In genomic region chr10:117084421-117085246, GRCh38 we compare ENCODE assay signal across 14 cellular contexts. TPM values are rescaled to one million over a fixed set of nuclear protein-coding genes. Genes with fewer than 3 reads are reported as not detected.
DNase-seq lines count a peak whose midpoint lies in the region; TF ChIP-seq lines count a peak whose summit lies in the region.
"Not testable (repeated sequence)": the region's sequence is repeated elsewhere in the genome, so short reads cannot be mapped to it uniquely, and the experiment has no call there.
"Had no signal": no experiment of that assay in that cellular context is flagged by ENCODE, and none has a peak within 500 bp of the region (broad histone marks: within the 10 kb centered on the region; RNA-seq: fewer than 3 reads in every experiment).

No MANE protein-coding gene starts in this region.

- H2AFZ ChIP-seq in hepatocyte = not testable (repeated sequence)

- not testable (repeated sequence) for TF ChIP-seq CTCF in hepatocyte (IDR thresholded peaks at IDR 0.05; ENCODE audit: poor library complexity); nephron progenitor cell (IDR thresholded peaks at IDR 0.05); type B pancreatic cell (conservative IDR thresholded peaks at IDR 0.05)

- not testable (repeated sequence) for DNase-seq in H7; hepatocyte (ENCODE audit: low spot score); type B pancreatic cell (ENCODE audit: extremely low spot score, unreplicated experiment)
- peak; percentile 1 for DNase-seq in NCI-H2171 treated with DMSO at 0.1 percent for 48 hours (lab: John Stamatoyannopoulos, UW)
- peak; percentile 2 to 7 for DNase-seq in SHP77 (lab: John Stamatoyannopoulos, UW)
- DNase-seq in nephron progenitor cell = peak; percentile 27

- not testable (repeated sequence) for H3K27me3 ChIP-seq in H7 (ENCODE audit: control insufficient read depth, insufficient read depth, low read length); HUES48 (ENCODE audit: control insufficient read depth, insufficient read depth, low read length); hepatocyte; iPS-18a (ENCODE audit: control insufficient read depth, insufficient read depth, low read length)

- not testable (repeated sequence) for H3K36me3 Mint-ChIP-seq in nephron progenitor cell (ENCODE audit: low read depth); type B pancreatic cell

- H3K4me3 ChIP-seq in H7 (ENCODE audit: insufficient read depth, low read depth, low read length) (peak overlapping the region; percentile 36), HUES48 (ENCODE audit: low read depth, low read length) (peak overlapping the region; percentile 59), iPS-18a (ENCODE audit: low read length) (peak overlapping the region; percentile 51)
- H3K4me3 ChIP-seq in hepatocyte = not testable (repeated sequence)

- not testable (repeated sequence) for H3K4me1 ChIP-seq in HUES48 (ENCODE audit: control insufficient read depth, insufficient read depth, low read length); hepatocyte (ENCODE audit: insufficient read depth); iPS-18a (ENCODE audit: control insufficient read depth, low read depth, low read length)

- peaks cover 25% of the 10 kb centered on the region for H3K9me3 Mint-ChIP-seq in nephron progenitor cell
- not testable (repeated sequence) for H3K9me3 Mint-ChIP-seq in type B pancreatic cell

- H3K27me3 Mint-ChIP-seq in nephron progenitor cell (ENCODE audit: low read depth, poor library complexity) = peaks cover 11% of the 10 kb centered on the region
- H3K27me3 Mint-ChIP-seq in type B pancreatic cell = not testable (repeated sequence)

- WGBS in hepatocyte (ENCODE audit: low lambda C conversion rate, missing lambda C conversion rate) = 31% methylated on average over 31 of the region's 31 CpGs

- H3K4me2 ChIP-seq in hepatocyte = peak overlapping the region; percentile 59

- H3K9me3 ChIP-seq in HUES48 (ENCODE audit: control insufficient read depth, insufficient read depth, low read length); hepatocyte (ENCODE audit: low read depth); iPS-18a (ENCODE audit: control insufficient read depth, low read depth, low read length): not testable (repeated sequence)

- not testable (repeated sequence) for H4K20me1 ChIP-seq in hepatocyte (ENCODE audit: insufficient read depth, poor library complexity, severe bottlenecking)

- not testable (repeated sequence) for H3K27ac Mint-ChIP-seq in nephron progenitor cell, type B pancreatic cell

- not testable (repeated sequence) for H3K79me2 ChIP-seq in hepatocyte

- not testable (repeated sequence) for H3K9ac ChIP-seq in HUES48 (ENCODE audit: low read depth, low read length); iPS-18a (ENCODE audit: low read length)

- H3K27ac ChIP-seq in HUES48 (ENCODE audit: low read depth, low read length); hepatocyte; iPS-18a (ENCODE audit: low read length): not testable (repeated sequence)

- not testable (repeated sequence) for H3K9me2 ChIP-seq in hepatocyte (replicated peaks; ENCODE audit: insufficient read depth)

- not testable (repeated sequence) for H3K36me3 ChIP-seq in H7 (replicated peaks; ENCODE audit: control insufficient read depth, insufficient read depth, low read length); HUES48 (ENCODE audit: control insufficient read depth, insufficient read depth, low read length); hepatocyte (replicated peaks; ENCODE audit: insufficient read depth, low read depth); iPS-18a (ENCODE audit: control insufficient read depth, low read depth, low read length)

- H3K4me3 Mint-ChIP-seq in nephron progenitor cell (peak overlapping the region; percentile 59), type B pancreatic cell (peak overlapping the region; percentile 54)

- H3K4me1 Mint-ChIP-seq in nephron progenitor cell; type B pancreatic cell (ENCODE audit: unreplicated experiment): not testable (repeated sequence)

RNA-seq across cellular contexts. Expression of gene VAX1, which starts 53.4 kb away (rescaled TPM):
- 0.62 and 0.81 TPM in 2 replicates for total RNA-seq in H7 (2014; rRNA removed; shearing (Covaris generic))
- not detected in 2 replicates for total RNA-seq in hepatocyte
- not detected in 2 replicates for polyA plus RNA-seq in hepatocyte
- total RNA-seq in type B pancreatic cell (ENCODE audit: low replicate concordance) = 0.58 TPM in 1 of 2 replicates, not detected in the other
- total RNA-seq: CD4-positive, alpha-beta memory T cell; H4; HFFc6; HT1080; IMR-90 had no signal
- polyA plus RNA-seq: AG04450; CD4-positive, alpha-beta memory T cell; IMR-90 had no signal
